Comparison of ENCODE assay signal across 21 cellular contexts in genomic region chr13:20125783-20126165, GRCh38. TPM values are rescaled to one million over a fixed set of nuclear protein-coding genes. Genes with fewer than 3 reads are reported as not detected.
A peak's percentile ranks its signal among the peaks of the same experiment; 100 is the strongest.
DNase-seq lines count a peak whose midpoint lies in the region; ATAC-seq and TF ChIP-seq lines count a peak whose summit lies in the region.
"Had no signal": no experiment of that assay in that cellular context is flagged by ENCODE, and none has a peak within 500 bp of the region (broad histone marks: within the 10 kb centered on the region; RNA-seq: fewer than 3 reads in every experiment).

No MANE protein-coding gene starts in this region.

- H3K4me1 ChIP-seq in ACC112 (ENCODE audit: control insufficient read depth, insufficient read depth, low read length, unreplicated experiment) (peaks cover 22% of the 10 kb centered on the region), mesenchymal stem cell (ENCODE audit: control insufficient read depth, insufficient read depth, low read depth, low read length) (peaks cover 15% of the 10 kb centered on the region)

- no peak overlapping the region for H3K4me3 ChIP-seq in ACC112 (ENCODE audit: low read depth, low read length)
- no peak overlapping the region for H3K4me3 ChIP-seq in coronary artery
- H3K4me3 ChIP-seq in mesenchymal stem cell (ENCODE audit: insufficient read depth in 1 of 2, low read depth in 1 of 2, low read length in 2 of 2), result no peak overlapping the region
- H3K4me3 ChIP-seq: hepatocyte had no signal

- no peaks in the 10 kb centered on the region for H3K79me1 ChIP-seq in mesenchymal stem cell (replicated peaks; ENCODE audit: low read length, poor library complexity, severe bottlenecking)

- H2BK120ac ChIP-seq in mesenchymal stem cell (ENCODE audit: low read depth, low read length), result no peak overlapping the region

- H3K27me3 ChIP-seq in ACC112 (ENCODE audit: insufficient read depth, low read length), result peaks cover 5% of the 10 kb centered on the region
- peaks cover 3 to 22% of the 10 kb centered on the region in 2 experiments for H3K27me3 ChIP-seq in mesenchymal stem cell (ENCODE audit: control insufficient read depth in 1 of 2, insufficient read depth in 1 of 2, low read length in 2 of 2)
- H3K27me3 ChIP-seq: hepatocyte had no signal

- no peak overlapping the region for H2BK5ac ChIP-seq in mesenchymal stem cell (ENCODE audit: low read depth, low read length, poor library complexity, severe bottlenecking)

- peak overlapping the region; percentile 83 for H3K9ac ChIP-seq in mesenchymal stem cell (ENCODE audit: low read length)

- H3K18ac ChIP-seq in mesenchymal stem cell (ENCODE audit: low read depth in 1 of 2, low read length in 2 of 2), result no peak overlapping the region

- peak overlapping the region; percentile 67 for H3K27ac Mint-ChIP-seq in HFFc6
- H3K27ac Mint-ChIP-seq: activated CD4-positive, alpha-beta T cell treated with anti-CD3 and anti-CD28 coated beads, Interleukin-2, amount 10 ng/mL, durations not matched to agents 7 days and 5 days; effector memory CD8-positive, alpha-beta T cell; progenitor cell of endocrine pancreas had no signal

- peaks cover 26% of the 10 kb centered on the region for H3K4me1 Mint-ChIP-seq in HFFc6 (ENCODE audit: low read depth)

- H2AK5ac ChIP-seq in mesenchymal stem cell (ENCODE audit: low read length, severe bottlenecking), result no peak overlapping the region

- H3K27ac ChIP-seq in ACC112 (ENCODE audit: low read depth, low read length) (peak overlapping the region; percentile 66), coronary artery (peak overlapping the region; percentile 16 to 89), mesenchymal stem cell (ENCODE audit: low read length, poor library complexity, severe bottlenecking) (no peak overlapping the region)
- H3K27ac ChIP-seq: hepatocyte had no signal

- H3K4me2 ChIP-seq in mesenchymal stem cell (ENCODE audit: low read length, poor library complexity, severe bottlenecking), result no peak overlapping the region
- H3K4me2 ChIP-seq: hepatocyte had no signal

- H3K27me3 Mint-ChIP-seq in HFFc6 (ENCODE audit: insufficient read depth), result peaks cover 3% of the 10 kb centered on the region; the same call in 1 of the 2 replicates

- no peaks in the 10 kb centered on the region for H3K79me2 ChIP-seq in ACC112 (ENCODE audit: control insufficient read depth, insufficient read depth, low read length, unreplicated experiment)
- H3K79me2 ChIP-seq: hepatocyte had no signal

- H3K4me3 Mint-ChIP-seq in HFFc6, result no peak overlapping the region
- H3K4me3 Mint-ChIP-seq: activated CD4-positive, alpha-beta T cell treated with anti-CD3 and anti-CD28 coated beads, Interleukin-2, amount 10 ng/mL, durations not matched to agents 7 days and 5 days; central memory CD8-positive, alpha-beta T cell; effector memory CD8-positive, alpha-beta T cell had no signal

- no peak overlapping the region for H3K23ac ChIP-seq in mesenchymal stem cell (ENCODE audit: low read length in 2 of 2)

- no peak for TF ChIP-seq CTCF in HFFc6 (IDR thresholded peaks at IDR 0.05)
- TF ChIP-seq CTCF in coronary artery (IDR thresholded peaks at IDR 0.05), result no peak

- H3K36me3 Mint-ChIP-seq in HFFc6 (ENCODE audit: low read depth), result no peaks in the 10 kb centered on the region
- H3K36me3 Mint-ChIP-seq: CD8-positive, alpha-beta memory T cell had no signal

- H4K91ac ChIP-seq in mesenchymal stem cell (ENCODE audit: low read length), result no peak overlapping the region

- DNase-seq in HFFc6 (no peak), coronary artery (ENCODE audit: low spot score) (no peak), mesenchymal stem cell (no peak), NCI-H2227 (lab: John Stamatoyannopoulos, UW; ENCODE audit: unreplicated experiment) (no peak), NCI-H2171 treated with DMSO at 0.1 percent for 48 hours (lab: John Stamatoyannopoulos, UW) (no peak)
- no peak for DNase-seq in effector CD4-positive, alpha-beta T cell
- DNase-seq: activated CD4-positive, alpha-beta T cell treated with anti-CD3 and anti-CD28 coated beads, Interleukin-2, amount 10 ng/mL, durations not matched to agents 7 days and 5 days; activated CD8-positive, alpha-beta memory T cell treated with anti-CD3 and anti-CD28 coated beads, Interleukin-2, amount 50 U/mL, for 48 hours; activated gamma-delta T cell; CD8-positive, alpha-beta memory T cell; DND-41; effector memory CD8-positive, alpha-beta T cell; NCI-H2029; SW 1271 had no signal

- H2BK12ac ChIP-seq in mesenchymal stem cell (ENCODE audit: low read length in 2 of 2), result no peak overlapping the region

- H3K36me3 ChIP-seq in ACC112 (ENCODE audit: insufficient read depth, low read length) (no peaks in the 10 kb centered on the region), mesenchymal stem cell (ENCODE audit: control insufficient read depth in 1 of 2, insufficient read depth in 2 of 2, low read depth in 1 of 2, low read length in 2 of 2) (no peaks in the 10 kb centered on the region)

- no peak overlapping the region for H2AFZ ChIP-seq in ACC112 (ENCODE audit: low read length, unreplicated experiment)
- H2AFZ ChIP-seq in mesenchymal stem cell (ENCODE audit: low read depth, low read length), result no peak overlapping the region
- H2AFZ ChIP-seq: hepatocyte had no signal

- no peak overlapping the region for H3K14ac ChIP-seq in mesenchymal stem cell (ENCODE audit: low read length in 2 of 2)

- H3K4ac ChIP-seq in mesenchymal stem cell (ENCODE audit: low read depth in 1 of 2, low read length in 2 of 2), result no peak overlapping the region

- 88% methylated on average over 4 of the region's 4 CpGs for WGBS in mesenchymal stem cell

- H3K9me3 ChIP-seq in mesenchymal stem cell (ENCODE audit: control insufficient read depth, low read length), result no peaks in the 10 kb centered on the region

- H2BK15ac ChIP-seq in mesenchymal stem cell (ENCODE audit: low read depth, poor library complexity, severe bottlenecking), result no peak overlapping the region

- H3K9me3 Mint-ChIP-seq in HFFc6, result no peaks in the 10 kb centered on the region
- H3K9me3 Mint-ChIP-seq: activated CD4-positive, alpha-beta T cell treated with anti-CD3 and anti-CD28 coated beads, Interleukin-2, amount 10 ng/mL, durations not matched to agents 7 days and 5 days; CD8-positive, alpha-beta memory T cell; central memory CD8-positive, alpha-beta T cell; effector memory CD8-positive, alpha-beta T cell had no signal

- no peak overlapping the region for H4K8ac ChIP-seq in mesenchymal stem cell (ENCODE audit: low read length)

- ATAC-seq in HG03521 (IDR thresholded peaks at IDR 0.05; ENCODE audit: unreplicated experiment), result no peak
- ATAC-seq: effector memory CD8-positive, alpha-beta T cell had no signal

RNA-seq across cellular contexts. Expression of gene GJA3, which starts 35.1 kb away (rescaled TPM):
- under 1 TPM; 0.09 to 0.14 (median 0.11) TPM for total RNA-seq in HFFc6 (2021; fragmentation: NEBNext Ultra II Directional; extraction: Animal tissue kit (Norgen Biotek cat#: 25700))
- 0.03 TPM for polyA plus RNA-seq in mesenchymal stem cell (2013, experiment 1 of 2)
- 0.03 TPM for polyA plus RNA-seq in mesenchymal stem cell (2013, experiment 2 of 2)
- total RNA-seq: subcutaneous adipose tissue had no signal
- polyA plus RNA-seq: neural cell had no signal
